In the genomic region with DNA sequence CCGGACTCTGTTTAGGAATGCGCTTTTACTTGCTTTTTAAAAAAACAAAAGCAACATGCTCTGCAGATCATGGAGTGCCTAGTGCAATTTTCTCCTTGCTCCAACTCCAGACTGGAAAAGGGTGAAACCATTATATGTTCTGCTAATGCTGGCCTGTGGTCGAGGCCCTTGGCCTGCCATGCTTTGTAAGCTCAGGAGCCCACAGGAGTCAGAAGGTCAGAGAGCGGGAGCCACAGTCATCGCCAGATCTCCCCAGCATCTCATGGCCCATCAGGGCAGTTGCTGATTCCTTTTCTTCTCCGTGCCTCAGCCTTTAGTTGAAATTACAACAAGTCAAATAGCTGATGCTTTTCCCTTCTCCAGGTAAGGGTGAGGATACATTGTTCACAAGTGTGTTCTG, we compare ENCODE assay signal across 28 cellular contexts.
"Had no signal": no experiment of that assay in that cellular context is flagged by ENCODE, and none has a peak within 500 bp of the region (broad histone marks: within the 10 kb centered on the region; RNA-seq: fewer than 3 reads in every experiment).

No MANE protein-coding gene starts in this region.

- H3K36me3 ChIP-seq: cardiac muscle cell, vagina had no signal

- H3K27ac Mint-ChIP-seq: activated CD4-positive, alpha-beta memory T cell treated with anti-CD3 and anti-CD28 coated beads for 36 hours; activated naive CD8-positive, alpha-beta T cell treated with anti-CD3 and anti-CD28 coated beads, Interleukin-2, amount 10 ng/mL, durations not matched to agents 7 days and 5 days; activated T-cell treated with anti-CD3 and anti-CD28 coated beads, Interleukin-2, amount 50 U/mL, for 72 hours; brain; progenitor cell of endocrine pancreas; stimulated activated memory B cell treated with anti-CD40 and anti-IgM and Interleukin-4, amounts not matched to agents 10 μg/mL and 1 μg/mL and 100 μg/mL, for 72 hours; T-helper 2 cell treated with Interferon-gamma antibody and Interleukin-4, amounts not matched to agents 5 μg/mL and 100 μg/mL, for 36 hours had no signal

- H3K27ac ChIP-seq: ascending aorta, cardiac muscle cell, gastroesophageal sphincter, stomach, thyroid gland, upper lobe of left lung, vagina had no signal

- H3K9me3 Mint-ChIP-seq: activated CD4-positive, alpha-beta memory T cell treated with anti-CD3 and anti-CD28 coated beads for 36 hours; activated naive CD8-positive, alpha-beta T cell treated with anti-CD3 and anti-CD28 coated beads, Interleukin-2, amount 10 ng/mL, durations not matched to agents 7 days and 5 days; activated T-cell treated with anti-CD3 and anti-CD28 coated beads, Interleukin-2, amount 50 U/mL, for 72 hours; brain; effector memory CD8-positive, alpha-beta T cell; natural killer cell treated with Interleukin-12 subunit alpha and Interleukin-12 subunit beta and Interleukin-15 and Interleukin-18, amount 100 ng/mL, for 72 hours; stimulated activated memory B cell treated with anti-CD40 and anti-IgM and Interleukin-4, amounts not matched to agents 10 μg/mL and 1 μg/mL and 100 μg/mL, for 72 hours; T-helper 2 cell treated with Interferon-gamma antibody and Interleukin-4, amounts not matched to agents 5 μg/mL and 100 μg/mL, for 36 hours had no signal

- H3K4me1 Mint-ChIP-seq: brain had no signal

- H3K27me3 ChIP-seq: ascending aorta, cardiac muscle cell, gastroesophageal sphincter, stomach, thyroid gland, upper lobe of left lung, vagina had no signal

- H3K4me3 Mint-ChIP-seq: activated CD4-positive, alpha-beta memory T cell treated with anti-CD3 and anti-CD28 coated beads for 36 hours; activated naive CD8-positive, alpha-beta T cell treated with anti-CD3 and anti-CD28 coated beads, Interleukin-2, amount 10 ng/mL, durations not matched to agents 7 days and 5 days; activated T-cell treated with anti-CD3 and anti-CD28 coated beads, Interleukin-2, amount 50 U/mL, for 72 hours; brain; effector memory CD8-positive, alpha-beta T cell; natural killer cell treated with Interleukin-12 subunit alpha and Interleukin-12 subunit beta and Interleukin-15 and Interleukin-18, amount 100 ng/mL, for 72 hours; stimulated activated memory B cell treated with anti-CD40 and anti-IgM and Interleukin-4, amounts not matched to agents 10 μg/mL and 1 μg/mL and 100 μg/mL, for 72 hours; T-helper 2 cell treated with Interferon-gamma antibody and Interleukin-4, amounts not matched to agents 5 μg/mL and 100 μg/mL, for 36 hours had no signal

- FAIRE-seq: endothelial cell of umbilical vein, kidney, small intestine had no signal

- DNase-seq: activated CD4-positive, alpha-beta memory T cell treated with anti-CD3 and anti-CD28 coated beads for 36 hours; activated CD4-positive, alpha-beta T cell treated with anti-CD3 and anti-CD28 coated beads for 48 hours; activated effector memory CD4-positive, alpha-beta T cell treated with Interleukin-2 at 50 U/mL for 16 hours; activated naive CD4-positive, alpha-beta T cell treated with Interleukin-2 at 50 U/mL for 16 hours; activated naive CD8-positive, alpha-beta T cell treated with anti-CD3 and anti-CD28 coated beads, Interleukin-2, amount 10 ng/mL, durations not matched to agents 7 days and 5 days; activated T-cell treated with anti-CD3 and anti-CD28 coated beads, Interleukin-2, amount 50 U/mL, for 72 hours; cortex of kidney; effector memory CD8-positive, alpha-beta T cell; hippocampal formation; kidney; small intestine; stimulated activated CD4-positive, alpha-beta T cell treated with anti-CD3 and anti-CD28 coated beads, Interleukin-4, amount 100 ng/mL, for 4 hours; stimulated activated CD8-positive, alpha-beta memory T cell treated with anti-CD3 and anti-CD28 coated beads, Interleukin-4, amount 100 ng/mL, for 48 hours; stomach; T-helper 1 cell; thyroid gland; upper lobe of left lung had no signal

- ATAC-seq: activated T-cell treated with anti-CD3 and anti-CD28 coated beads, Interleukin-2, amount 50 U/mL, for 72 hours; effector memory CD8-positive, alpha-beta T cell; gastroesophageal sphincter; natural killer cell treated with Interleukin-12 subunit alpha and Interleukin-12 subunit beta and Interleukin-15 and Interleukin-18, amount 100 ng/mL, for 72 hours; sciatic nerve; stimulated activated memory B cell treated with anti-CD40 and anti-IgM and Interleukin-4, amounts not matched to agents 10 μg/mL and 1 μg/mL and 100 μg/mL, for 72 hours had no signal

- H3K4me1 ChIP-seq: thyroid gland, vagina had no signal

- H3K9me3 ChIP-seq: ascending aorta, gastroesophageal sphincter, stomach, thyroid gland, upper lobe of left lung, vagina had no signal

- H3K4me3 ChIP-seq: ascending aorta, cardiac muscle cell, gastroesophageal sphincter, stomach, thyroid gland, upper lobe of left lung, vagina had no signal

- H3K36me3 Mint-ChIP-seq: natural killer cell treated with Interleukin-12 subunit alpha and Interleukin-12 subunit beta and Interleukin-15 and Interleukin-18, amount 100 ng/mL, for 72 hours had no signal

- H3K27me3 Mint-ChIP-seq: activated CD4-positive, alpha-beta memory T cell treated with anti-CD3 and anti-CD28 coated beads for 36 hours; activated naive CD8-positive, alpha-beta T cell treated with anti-CD3 and anti-CD28 coated beads, Interleukin-2, amount 10 ng/mL, durations not matched to agents 7 days and 5 days; brain; effector memory CD8-positive, alpha-beta T cell; natural killer cell treated with Interleukin-12 subunit alpha and Interleukin-12 subunit beta and Interleukin-15 and Interleukin-18, amount 100 ng/mL, for 72 hours; progenitor cell of endocrine pancreas; stimulated activated memory B cell treated with anti-CD40 and anti-IgM and Interleukin-4, amounts not matched to agents 10 μg/mL and 1 μg/mL and 100 μg/mL, for 72 hours had no signal
